In the genomic region with DNA sequence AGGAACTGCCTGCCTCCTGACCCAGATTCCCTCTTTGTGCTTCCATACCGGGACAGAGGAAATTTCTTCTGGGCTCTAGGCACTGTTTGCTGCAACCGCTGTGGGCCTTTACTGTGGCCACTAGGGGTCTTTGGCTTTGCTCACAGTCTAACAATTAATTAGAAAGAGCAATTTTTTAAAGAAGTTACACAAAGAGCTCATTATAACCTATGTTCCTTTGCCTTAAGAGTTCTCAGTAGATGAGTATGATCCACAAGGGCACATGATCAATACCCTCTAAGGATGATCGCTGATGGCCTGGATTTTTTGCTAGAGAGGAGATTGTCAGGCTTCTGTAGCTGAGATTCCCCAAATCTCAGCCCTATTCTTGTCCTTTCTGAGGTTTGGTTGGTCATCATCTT, we compare ENCODE assay signal across 9 cellular contexts.
DNase-seq lines count a peak whose midpoint lies in the region; ATAC-seq and TF ChIP-seq lines count a peak whose summit lies in the region.
"Had no signal": no experiment of that assay in that cellular context is flagged by ENCODE, and none has a peak within 500 bp of the region (broad histone marks: within the 10 kb centered on the region; RNA-seq: fewer than 3 reads in every experiment).

No MANE protein-coding gene starts in this region.

- no peak overlapping the region for H3K27ac ChIP-seq in cardiac muscle cell

- no peak overlapping the region for H3K4me3 Mint-ChIP-seq in type B pancreatic cell

- H3K27ac Mint-ChIP-seq in type B pancreatic cell: no peak overlapping the region

- H3K36me3 ChIP-seq in cardiac muscle cell: no peaks in the 10 kb centered on the region

- no peaks in the 10 kb centered on the region for H3K9me3 ChIP-seq in cardiac muscle cell (ENCODE audit: low read depth)

- intact Hi-C loops in Right ventricle myocardium inferior (cut with DNase I): no loop called here
- intact Hi-C loops in left colon (cut with DNase I, micrococcal nuclease): no loop called here

- H3K36me3 Mint-ChIP-seq in type B pancreatic cell: no peaks in the 10 kb centered on the region

- H3K4me3 ChIP-seq in cardiac muscle cell: no peak overlapping the region

- peak; percentile 82 for TF ChIP-seq CTCF in cardiac muscle cell (IDR thresholded peaks at IDR 0.05; ENCODE audit: low read depth, low read length)
- peak; percentile 83 for TF ChIP-seq CTCF in type B pancreatic cell (conservative IDR thresholded peaks at IDR 0.05)

- H3K4me1 Mint-ChIP-seq in type B pancreatic cell (ENCODE audit: unreplicated experiment): no peaks in the 10 kb centered on the region

- peaks cover under 1% of the 10 kb centered on the region for H3K9me3 Mint-ChIP-seq in type B pancreatic cell

- DNase-seq in cardiac muscle cell (ENCODE audit: low read depth in 1 of 2, low spot score in 1 of 2) (peak; percentile 38 to 52), Right ventricle myocardium inferior (ENCODE audit: missing footprints) (no peak), RPMI8226 (peak; percentile 15), globus pallidus (ENCODE audit: low spot score) (peak; percentile 76), type B pancreatic cell (ENCODE audit: extremely low spot score, unreplicated experiment) (no peak), activated gamma-delta T cell treated with Interleukin-2 at 50 U/mL for 16 hours (no peak), NCI-H2029 (lab: John Stamatoyannopoulos, UW) (no peak), left colon (no peak)
- DNase-seq: NCI-H1694 had no signal

- no peaks in the 10 kb centered on the region for H3K27me3 ChIP-seq in cardiac muscle cell

- ATAC-seq in Right ventricle myocardium inferior (no peak), left colon (no peak)

- no peaks in the 10 kb centered on the region for H3K4me1 ChIP-seq in cardiac muscle cell (ENCODE audit: low read depth)

- H3K27me3 Mint-ChIP-seq in type B pancreatic cell: no peaks in the 10 kb centered on the region

Comparison
In these comparisons a context has a peak if more than half of its experiments do, and no peak if none do; other contexts are left out.
1. DNase-seq: peak in cardiac muscle cell (2 of 2), RPMI8226 (single experiment) and globus pallidus (single experiment); none in Right ventricle myocardium inferior (single experiment), type B pancreatic cell (single experiment), activated gamma-delta T cell treated with Interleukin-2 at 50 U/mL for 16 hours (single experiment), NCI-H2029 (single experiment) and left colon (0 of 2).